Comparison of ENCODE assay signal across 29 cellular contexts in the genomic region with DNA sequence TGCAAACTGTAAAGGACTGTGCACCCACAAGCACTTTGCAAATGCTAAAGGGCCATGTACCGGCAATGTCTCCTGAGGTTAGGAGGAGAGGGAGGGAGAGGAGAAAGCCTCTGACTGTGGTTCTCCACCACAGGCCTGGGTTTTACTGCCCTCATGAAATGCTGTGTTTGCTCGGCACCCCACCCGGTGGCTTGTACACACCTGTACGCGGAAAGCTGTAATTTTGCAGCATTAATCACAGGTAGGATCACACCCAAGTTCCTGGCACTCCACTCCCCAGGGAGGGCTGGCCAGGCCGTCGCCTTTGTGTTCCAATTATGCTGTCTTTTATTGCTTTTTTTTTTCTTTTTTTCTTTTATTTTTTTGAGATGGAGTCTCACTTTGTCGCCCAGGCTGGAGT.
A peak's percentile ranks its signal among the peaks of the same experiment; 100 is the strongest.
DNase-seq lines count a peak whose midpoint lies in the region; ATAC-seq and TF ChIP-seq lines count a peak whose summit lies in the region.
"Had no signal": no experiment of that assay in that cellular context is flagged by ENCODE, and none has a peak within 500 bp of the region (broad histone marks: within the 10 kb centered on the region; RNA-seq: fewer than 3 reads in every experiment).

No MANE protein-coding gene starts in this region.

- no TSS peak for BruUV-seq in Caco-2 (replicated peaks; lab: Mats Ljungman, UMichigan)

- H3K4me1 Mint-ChIP-seq in Caco-2 (ENCODE audit: low read depth, unreplicated experiment) = peaks cover 21% of the 10 kb centered on the region
- H3K4me1 Mint-ChIP-seq: activated CD4-positive, alpha-beta T cell treated with anti-CD3 and anti-CD28 coated beads, Interleukin-2, amount 10 ng/mL, durations not matched to agents 7 days and 5 days; activated naive CD8-positive, alpha-beta T cell treated with anti-CD3 and anti-CD28 coated beads, Interleukin-2, amount 10 ng/mL, durations not matched to agents 7 days and 5 days; CD4-positive, CD25-positive, alpha-beta regulatory T cell; memory B cell had no signal

- H3K36me3 ChIP-seq in Caco-2 (ENCODE audit: control insufficient read depth, insufficient read depth, low read length) (no peaks in the 10 kb centered on the region), mucosa of descending colon (ENCODE audit: low read depth) (no peaks in the 10 kb centered on the region)

- CTCF ChIA-PET in Caco-2 (lab: Charles Lee) = interaction anchor here (0.6 to 1.2 kb wide), 3 partner anchors 11 to 26 kb away, joined by 3 to 6 read pairs (median 4); no protein-coding TSS in a partner anchor
- CTCF ChIA-PET in RWPE1 (lab: Yijun Ruan, JAX) = interaction anchor here (0.6 to 1.1 kb wide), 3 partner anchors 11 to 162 kb away, joined by 4 to 6 read pairs (median 4); no protein-coding TSS in a partner anchor

- no peak overlapping the region for H3K4me3 ChIP-seq in Caco-2 (ENCODE audit: low read depth, low read length)
- no peak overlapping the region for H3K4me3 ChIP-seq in mucosa of descending colon
- H3K4me3 ChIP-seq: A549, smooth muscle cell had no signal

- H3K27me3 Mint-ChIP-seq in Caco-2 (ENCODE audit: insufficient read depth, unreplicated experiment) = no peaks in the 10 kb centered on the region

- H3K4me1 ChIP-seq in Caco-2 (peaks cover 9% of the 10 kb centered on the region; the same call in 1 of the 2 replicates), mucosa of descending colon (ENCODE audit: low read depth) (peaks cover 16% of the 10 kb centered on the region)
- H3K4me1 ChIP-seq: parathyroid adenoma had no signal

- POLR2A ChIA-PET in Caco-2 (lab: Charles Lee) (no interaction called here), RWPE1 (lab: Yijun Ruan, JAX; ENCODE audit: low non-redundant PET) (no interaction called here)

- H3K27ac Mint-ChIP-seq in Caco-2 (ENCODE audit: unreplicated experiment) = peak overlapping the region; percentile 48
- H3K27ac Mint-ChIP-seq: activated CD4-positive, alpha-beta T cell treated with anti-CD3 and anti-CD28 coated beads, Interleukin-2, amount 10 ng/mL, durations not matched to agents 7 days and 5 days; activated naive CD8-positive, alpha-beta T cell treated with anti-CD3 and anti-CD28 coated beads, Interleukin-2, amount 10 ng/mL, durations not matched to agents 7 days and 5 days; CD4-positive, CD25-positive, alpha-beta regulatory T cell; memory B cell; WTC11 had no signal

- no peaks in the 10 kb centered on the region for H3K36me3 Mint-ChIP-seq in Caco-2 (ENCODE audit: insufficient read depth, unreplicated experiment)
- H3K36me3 Mint-ChIP-seq: activated naive CD8-positive, alpha-beta T cell treated with anti-CD3 and anti-CD28 coated beads, Interleukin-2, amount 10 ng/mL, durations not matched to agents 7 days and 5 days; CD4-positive, CD25-positive, alpha-beta regulatory T cell; memory B cell; WTC11 had no signal

- H3K9me3 ChIP-seq in Caco-2 = no peaks in the 10 kb centered on the region
- no peaks in the 10 kb centered on the region for H3K9me3 ChIP-seq in mucosa of descending colon
- H3K9me3 ChIP-seq: A549 had no signal

- peak; percentile 94 for ATAC-seq in mucosa of descending colon
- ATAC-seq in HG02885 (IDR thresholded peaks at IDR 0.05; ENCODE audit: poor library complexity, unreplicated experiment) = no peak
- ATAC-seq: left lobe of liver, WTC11 had no signal

- H3K27me3 ChIP-seq in Caco-2 (replicated peaks; ENCODE audit: control insufficient read depth, insufficient read depth, low read length) = no peaks in the 10 kb centered on the region

- DNase-seq in Caco-2 (peak in 1 of 2 experiments; percentile 44), NCI-H1105 treated with DMSO at 0.1 percent for 48 hours (lab: John Stamatoyannopoulos, UW) (peak; percentile 59), RWPE1 (ENCODE audit: low spot score) (no peak), mucosa of descending colon (peak; percentile 82 to 89 (median 86)), NCI-H226 (no peak), H4 (ENCODE audit: low spot score) (no peak)
- no peak for DNase-seq in activated naive CD4-positive, alpha-beta T cell treated with anti-CD3 and anti-CD28 coated beads, Interleukin-2, amount 50 U/mL, for 16 hours
- DNase-seq: activated CD4-positive, alpha-beta T cell treated with anti-CD3 and anti-CD28 coated beads, Interleukin-2, amount 10 ng/mL, durations not matched to agents 7 days and 5 days; activated gamma-delta T cell; activated naive CD8-positive, alpha-beta T cell treated with anti-CD3 and anti-CD28 coated beads, Interleukin-2, amount 10 ng/mL, durations not matched to agents 7 days and 5 days; activated T-cell treated with anti-CD3 and anti-CD28 coated beads, Interleukin-2, amount 50 U/mL, for 1 hour; AML-193; aorta; CD4-positive, CD25-positive, alpha-beta regulatory T cell; effector memory CD4-positive, alpha-beta T cell; H7; Kasumi-1; MV-4-11; NCI-H187; NCI-H774; RPMI8226; stimulated activated naive CD4-positive, alpha-beta T cell treated with Interleukin-2 at 50 U/mL for 16 hours had no signal

- TF ChIP-seq CTCF in Caco-2 (IDR thresholded peaks at IDR 0.05; ENCODE audit: insufficient read depth in 1 of 2, low read depth in 1 of 2, low read length in 1 of 2, severe bottlenecking in 1 of 2, unreplicated experiment in 1 of 2) (no peak), RWPE1 (conservative IDR thresholded peaks at IDR 0.05; ENCODE audit: low read depth) (no peak), mucosa of descending colon (IDR thresholded peaks at IDR 0.05) (no peak)

- H3K27ac ChIP-seq in RWPE1 = peak overlapping the region; percentile 21; the same call in 1 of the 2 replicates
- H3K27ac ChIP-seq: A549, parathyroid adenoma had no signal

- no peaks in the 10 kb centered on the region for H3K9me3 Mint-ChIP-seq in Caco-2 (ENCODE audit: unreplicated experiment)
- H3K9me3 Mint-ChIP-seq: activated CD4-positive, alpha-beta T cell treated with anti-CD3 and anti-CD28 coated beads, Interleukin-2, amount 10 ng/mL, durations not matched to agents 7 days and 5 days; activated naive CD8-positive, alpha-beta T cell treated with anti-CD3 and anti-CD28 coated beads, Interleukin-2, amount 10 ng/mL, durations not matched to agents 7 days and 5 days; memory B cell; WTC11 had no signal

- H3K4me3 Mint-ChIP-seq in Caco-2 (ENCODE audit: unreplicated experiment) = no peak overlapping the region
- H3K4me3 Mint-ChIP-seq: activated CD4-positive, alpha-beta T cell treated with anti-CD3 and anti-CD28 coated beads, Interleukin-2, amount 10 ng/mL, durations not matched to agents 7 days and 5 days; activated naive CD8-positive, alpha-beta T cell treated with anti-CD3 and anti-CD28 coated beads, Interleukin-2, amount 10 ng/mL, durations not matched to agents 7 days and 5 days; CD4-positive, CD25-positive, alpha-beta regulatory T cell; memory B cell; WTC11 had no signal

- intact Hi-C loops in Caco-2 (cut with micrococcal nuclease; ENCODE audit: unreplicated experiment) (no loop called here), mucosa of descending colon (cut with DNase I, micrococcal nuclease) (no loop called here)

Comparison
In these comparisons a context has a peak if more than half of its experiments do, and no peak if none do; other contexts are left out.
1. DNase-seq: peak in NCI-H1105 treated with DMSO at 0.1 percent for 48 hours (single experiment) and mucosa of descending colon (3 of 3); none in RWPE1 (single experiment), NCI-H226 (single experiment), H4 (single experiment) and activated naive CD4-positive, alpha-beta T cell treated with anti-CD3 and anti-CD28 coated beads, Interleukin-2, amount 50 U/mL, for 16 hours (single experiment).